Comparison of ENCODE assay signal across 14 cellular contexts in the genomic region with DNA sequence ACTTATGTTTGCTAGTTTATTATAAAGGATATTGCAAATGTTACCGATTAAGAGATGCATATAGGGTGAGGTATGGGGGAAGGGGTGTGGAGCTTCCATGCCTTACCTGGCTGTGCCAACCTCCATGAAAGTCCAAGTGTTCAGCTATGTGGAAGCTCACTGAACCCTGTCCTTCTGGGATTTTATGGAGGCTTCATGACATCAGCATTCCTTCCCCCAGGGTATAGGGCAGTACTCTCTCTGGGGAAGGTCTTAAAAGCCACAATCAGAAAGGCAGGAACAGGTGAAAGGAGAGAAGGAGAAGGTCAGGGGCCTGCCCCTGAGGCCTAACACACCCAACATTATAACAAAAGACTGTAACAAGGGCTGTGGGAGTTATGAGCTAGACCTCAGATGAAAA.
DNase-seq lines count a peak whose midpoint lies in the region; TF ChIP-seq lines count a peak whose summit lies in the region.
"Had no signal": no experiment of that assay in that cellular context is flagged by ENCODE, and none has a peak within 500 bp of the region (broad histone marks: within the 10 kb centered on the region; RNA-seq: fewer than 3 reads in every experiment).

No MANE protein-coding gene starts in this region.

- peak overlapping the region; percentile 10; the same call in 1 of the 2 replicates for H3K27ac ChIP-seq in C4-2B
- H3K27ac ChIP-seq in sigmoid colon, result peak overlapping the region in 3 of 4 donors; percentile 61 to 78 (median 78)
- no peak overlapping the region for H3K27ac ChIP-seq in caudate nucleus (ENCODE audit: low read depth, low read length)

- no peak for TF ChIP-seq CTCF in C4-2B (conservative IDR thresholded peaks at IDR 0.05)
- TF ChIP-seq CTCF in sigmoid colon (IDR thresholded peaks at IDR 0.05), result no peak

- H3K9me3 ChIP-seq in sigmoid colon, result no peaks in the 10 kb centered on the region
- H3K9me3 ChIP-seq: BE2C, HAP-1 had no signal

- TF ChIP-seq POLR2A in sigmoid colon (IDR thresholded peaks at IDR 0.05), result no peak

- no peak overlapping the region for H3K4me3 ChIP-seq in sigmoid colon
- H3K4me3 ChIP-seq: HAP-1 had no signal

- no peaks in the 10 kb centered on the region for H3K36me3 ChIP-seq in sigmoid colon
- H3K36me3 ChIP-seq: BE2C, HAP-1 had no signal

- intact Hi-C loops in sigmoid colon (cut with DNase I), result no loop called here

- 85 to 97% methylated on average over 1 of the region's 1 CpG for WGBS in sigmoid colon, 2 donors

- H3K4me1 ChIP-seq in sigmoid colon, result peaks cover 0 to 51% (median 35%) of the 10 kb centered on the region in 4 donors
- H3K4me1 ChIP-seq: BE2C, HAP-1 had no signal

- peak; percentile 66 for DNase-seq in M059J (ENCODE audit: low read depth)
- DNase-seq in left kidney (ENCODE audit: low read depth, low spot score), result peak; percentile 56
- DNase-seq in sigmoid colon, result no peak
- no peak for DNase-seq in mucosa of gallbladder (ENCODE audit: low spot score)
- DNase-seq in caudate nucleus (lab: John Stamatoyannopoulos, UW), result no peak
- DNase-seq in stimulated activated naive CD4-positive, alpha-beta T cell treated with Interleukin-2 at 50 U/mL for 16 hours (lab: John Stamatoyannopoulos, UW), result no peak
- DNase-seq: BE2C; CD8-positive, alpha-beta T cell; NCI-H1417; NCI-H1930; NCI-H510A; SHP77 treated with DMSO at 0.1 percent for 48 hours had no signal

- TF ChIP-seq EP300 in sigmoid colon (IDR thresholded peaks at IDR 0.05), result no peak

- no peaks in the 10 kb centered on the region for H3K27me3 ChIP-seq in sigmoid colon
- H3K27me3 ChIP-seq: BE2C had no signal

Comparison
In these comparisons a context has a peak if more than half of its experiments do, and no peak if none do; other contexts are left out.
1. DNase-seq: peak in M059J (single experiment) and left kidney (single experiment); none in sigmoid colon (single experiment), mucosa of gallbladder (single experiment), caudate nucleus (0 of 61) and stimulated activated naive CD4-positive, alpha-beta T cell treated with Interleukin-2 at 50 U/mL for 16 hours (single experiment).